Comparison of ENCODE assay signal across 28 cellular contexts in genomic region chr3:99087277-99087676, GRCh38.
"Had no signal": no experiment of that assay in that cellular context is flagged by ENCODE, and none has a peak within 500 bp of the region (broad histone marks: within the 10 kb centered on the region; RNA-seq: fewer than 3 reads in every experiment).

No MANE protein-coding gene starts in this region.

- DNase-seq: hypothalamus; immature natural killer cell; kidney; left colon; left lung; lower lobe of right lung; mammary epithelial cell; mesenchymal stem cell; naive thymus-derived CD8-positive, alpha-beta T cell; nucleus accumbens; pancreas; posterior cingulate gyrus; retina; right cardiac atrium; stimulated activated CD4-positive, alpha-beta T cell treated with anti-CD3 and anti-CD28 coated beads, Interleukin-1b, Interleukin-23, amount 100 ng/mL, for 48 hours; stimulated activated CD4-positive, alpha-beta T cell treated with anti-CD3 and anti-CD28 coated beads, Interleukin-2, amount 100 ng/mL, for 48 hours; stimulated activated CD4-positive, alpha-beta T cell treated with anti-CD3 and anti-CD28 coated beads, Interleukin-4, amount 100 ng/mL, for 4 hours; stimulated activated CD8-positive, alpha-beta memory T cell treated with anti-CD3 and anti-CD28 coated beads, Interleukin-4, amount 100 ng/mL, for 48 hours; stimulated activated naive CD4-positive, alpha-beta T cell treated with Interleukin-2 at 50 U/mL for 16 hours; stimulated activated naive CD8-positive, alpha-beta T cell treated with anti-CD3 and anti-CD28 coated beads, Interleukin-15, amount 100 ng/mL, for 72 hours; substantia nigra; thyroid gland; transverse colon; upper lobe of left lung had no signal

- H3K36me3 ChIP-seq: left lung, lower lobe of right lung, pancreas, prostate gland, thyroid gland, transverse colon, upper lobe of left lung, vagina had no signal

- H3K4me1 ChIP-seq: left lung, lower lobe of right lung, pancreas, prostate gland, thyroid gland, transverse colon, upper lobe of left lung had no signal

- H3K4me2 ChIP-seq: smooth muscle cell had no signal

- ATAC-seq: left colon; left lung; lower lobe of right lung; naive thymus-derived CD8-positive, alpha-beta T cell; pancreas; right cardiac atrium; stimulated activated memory B cell treated with anti-CD40 and anti-IgM and Interleukin-4, amounts not matched to agents 10 μg/mL and 1 μg/mL and 100 μg/mL, for 72 hours; stimulated activated naive CD8-positive, alpha-beta T cell treated with anti-CD3 and anti-CD28 coated beads, Interleukin-15, amount 100 ng/mL, for 72 hours had no signal

- H3K9me3 ChIP-seq: left lung, lower lobe of right lung, pancreas, thyroid gland, transverse colon, upper lobe of left lung, vagina had no signal

- H3K27ac ChIP-seq: left lung, lower lobe of right lung, pancreas, prostate gland, thyroid gland, transverse colon, upper lobe of left lung, vagina had no signal

- H3K27me3 ChIP-seq: left lung, pancreas, thyroid gland, transverse colon, upper lobe of left lung, vagina had no signal

- H3K4me3 ChIP-seq: left lung, lower lobe of right lung, pancreas, prostate gland, smooth muscle cell, thyroid gland, transverse colon, upper lobe of left lung, vagina had no signal
